ENCODE assay signal across 8 cellular contexts in the genomic region with DNA sequence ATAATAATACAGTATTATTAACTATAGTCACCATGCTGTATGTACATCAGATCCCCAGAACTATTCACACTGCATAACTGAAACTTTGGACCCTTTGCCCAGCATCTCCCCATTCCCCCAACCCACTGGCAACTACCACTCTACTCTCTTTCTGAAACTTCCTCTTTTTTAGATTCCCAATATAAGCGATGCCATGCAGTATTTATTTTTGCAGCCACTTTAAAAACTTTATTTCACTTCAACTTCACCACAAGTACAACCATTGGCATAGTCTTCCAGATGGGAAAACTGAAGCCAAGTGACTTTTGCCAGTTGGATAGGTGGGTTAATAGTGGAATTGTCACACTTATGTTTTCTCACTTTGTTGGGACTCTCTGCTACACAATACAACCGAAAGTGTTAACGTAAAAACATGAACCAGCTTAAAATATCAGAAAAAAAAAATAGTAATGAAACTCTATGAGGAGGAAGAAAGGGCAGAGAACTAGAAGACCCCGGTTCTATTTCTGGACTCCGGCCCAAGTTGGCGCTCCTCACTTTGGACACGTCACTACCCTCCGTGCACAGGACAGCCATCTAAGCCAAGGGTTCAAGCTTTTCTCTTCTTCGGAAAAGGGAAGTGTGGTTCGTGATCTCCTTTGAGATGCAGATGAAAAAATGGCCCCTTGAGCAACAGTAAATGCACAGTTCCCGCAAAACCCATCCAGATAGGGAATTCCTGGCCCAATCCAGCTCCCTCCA. TPM values are rescaled to one million over a fixed set of nuclear protein-coding genes. Genes with fewer than 3 reads are reported as not detected.
DNase-seq lines count a peak whose midpoint lies in the region; TF ChIP-seq lines count a peak whose summit lies in the region.

No MANE protein-coding gene starts in this region.

- H3K9me3 Mint-ChIP-seq in activated naive CD4-positive, alpha-beta T cell treated with anti-CD3 and anti-CD28 coated beads, Interleukin-2, amount 10 ng/mL, durations not matched to agents 7 days and 5 days = no peaks in the 10 kb centered on the region

- TF ChIP-seq EP300 in stomach (IDR thresholded peaks at IDR 0.05) = no peak

- peak overlapping the region; percentile 92 for H3K27ac Mint-ChIP-seq in activated naive CD4-positive, alpha-beta T cell treated with anti-CD3 and anti-CD28 coated beads, Interleukin-2, amount 10 ng/mL, durations not matched to agents 7 days and 5 days

- intact Hi-C loops in stomach (cut with DNase I; ENCODE audit: low total_unique reads) = no loop called here

- DNase-seq in activated naive CD4-positive, alpha-beta T cell treated with anti-CD3 and anti-CD28 coated beads, Interleukin-2, amount 10 ng/mL, durations not matched to agents 7 days and 5 days = no peak
- no peak for DNase-seq in activated naive CD4-positive, alpha-beta T cell treated with anti-CD3 and anti-CD28 coated beads, Interleukin-2, amount 50 U/mL, for 16 hours
- peak; percentile 52 to 63 for DNase-seq in HL-60 (ENCODE audit: low read depth in 1 of 2, low spot score in 1 of 2)
- no peak for DNase-seq in WERI-Rb-1
- no peak for DNase-seq in stomach
- no peak for DNase-seq in stimulated activated CD4-positive, alpha-beta T cell treated with anti-CD3 and anti-CD28 coated beads, Interleukin-4, amount 100 ng/mL, for 1 hour
- no peak for DNase-seq in COR-L47 (lab: John Stamatoyannopoulos, UW)

- peaks cover 27% of the 10 kb centered on the region for H3K36me3 ChIP-seq in WERI-Rb-1
- H3K36me3 ChIP-seq in stomach = peaks cover 0 to 9% (median 0%) of the 10 kb centered on the region in 4 donors

- TF ChIP-seq CTCF in HL-60 (IDR thresholded peaks at IDR 0.05; ENCODE audit: insufficient read depth, low read length) = no peak
- no peak for TF ChIP-seq CTCF in WERI-Rb-1 (IDR thresholded peaks at IDR 0.05; ENCODE audit: low read depth, low read length)
- TF ChIP-seq CTCF in stomach (IDR thresholded peaks at IDR 0.05) = no peak

- peaks cover 32% of the 10 kb centered on the region for H3K36me3 Mint-ChIP-seq in activated naive CD4-positive, alpha-beta T cell treated with anti-CD3 and anti-CD28 coated beads, Interleukin-2, amount 10 ng/mL, durations not matched to agents 7 days and 5 days

- no peaks in the 10 kb centered on the region for H3K27me3 Mint-ChIP-seq in activated naive CD4-positive, alpha-beta T cell treated with anti-CD3 and anti-CD28 coated beads, Interleukin-2, amount 10 ng/mL, durations not matched to agents 7 days and 5 days

- H3K27ac ChIP-seq in HL-60 (replicated peaks) (peak overlapping the region; percentile 99), WERI-Rb-1 (peak overlapping the region; percentile 90), stomach (peak overlapping the region in 1 of 5 donors; percentile 40)

- TF ChIP-seq POLR2A in stomach (IDR thresholded peaks at IDR 0.05) = no peak

- peaks cover 39% of the 10 kb centered on the region for H3K4me1 Mint-ChIP-seq in activated naive CD4-positive, alpha-beta T cell treated with anti-CD3 and anti-CD28 coated beads, Interleukin-2, amount 10 ng/mL, durations not matched to agents 7 days and 5 days

- 3 to 6% (median 6%) methylated on average over 11 of the region's 11 CpGs for WGBS in stomach, 5 donors

- CTCF ChIA-PET in activated naive CD4-positive, alpha-beta T cell treated with anti-CD3 and anti-CD28 coated beads, Interleukin-2, amount 10 ng/mL, durations not matched to agents 7 days and 5 days (lab: Charles Lee) = interaction anchor here (0.9 to 1.2 kb wide), 2 partner anchors 62 to 309 kb away, joined by 3 read pairs; no protein-coding TSS in a partner anchor

- peak overlapping the region; percentile 86 for H3K4me3 Mint-ChIP-seq in activated naive CD4-positive, alpha-beta T cell treated with anti-CD3 and anti-CD28 coated beads, Interleukin-2, amount 10 ng/mL, durations not matched to agents 7 days and 5 days

- H3K27me3 ChIP-seq in HL-60 (ENCODE audit: insufficient read depth, poor library complexity, severe bottlenecking) (no peaks in the 10 kb centered on the region), WERI-Rb-1 (ENCODE audit: insufficient read depth, low read depth, severe bottlenecking) (no peaks in the 10 kb centered on the region), stomach (no peaks in the 10 kb centered on the region)

- H3K9me3 ChIP-seq in WERI-Rb-1 (ENCODE audit: severe bottlenecking) (no peaks in the 10 kb centered on the region), stomach (no peaks in the 10 kb centered on the region)

- H3K4me3 ChIP-seq in HL-60 (replicated peaks; ENCODE audit: insufficient read depth, low read length) = peak overlapping the region; percentile 97
- peak overlapping the region; percentile 88 for H3K4me3 ChIP-seq in WERI-Rb-1 (ENCODE audit: low read depth, low read length)
- peak overlapping the region; percentile 94 for H3K4me3 ChIP-seq in iPS-11a (ENCODE audit: low read depth, low read length)
- H3K4me3 ChIP-seq in stomach = peak overlapping the region; percentile 52 to 91 (median 62)

- H3K4me1 ChIP-seq in stomach = peaks cover 6 to 18% (median 15%) of the 10 kb centered on the region in 4 donors

RNA-seq across cellular contexts. Expression of a gene that starts 0.7 kb away (rescaled TPM):
- total RNA-seq in stomach = 10 to 100 TPM in 1 of 5 donors, 1 to 10 TPM in 1, not detected in 3; 9.4 to 28.1 TPM
- polyA plus RNA-seq in stomach = 1 to 10 TPM; 1.4 to 3.2 (median 1.7) TPM

Comparison
In these comparisons a context has a peak if more than half of its experiments do, and no peak if none do; other contexts are left out.
1. DNase-seq: peak in HL-60 (2 of 2); none in activated naive CD4-positive, alpha-beta T cell treated with anti-CD3 and anti-CD28 coated beads, Interleukin-2, amount 10 ng/mL, durations not matched to agents 7 days and 5 days (single experiment), activated naive CD4-positive, alpha-beta T cell treated with anti-CD3 and anti-CD28 coated beads, Interleukin-2, amount 50 U/mL, for 16 hours (single experiment), WERI-Rb-1 (single experiment), stomach (single experiment), stimulated activated CD4-positive, alpha-beta T cell treated with anti-CD3 and anti-CD28 coated beads, Interleukin-4, amount 100 ng/mL, for 1 hour (single experiment) and COR-L47 (single experiment).
2. Peak in every context shown above with its lines, with median percentiles within 50 percentile points of each other: H3K4me3 ChIP-seq.